Comparison of ENCODE assay signal across 22 cellular contexts in genomic region chr19:50580970-50581636, GRCh38. TPM values are rescaled to one million over a fixed set of nuclear protein-coding genes. Genes with fewer than 3 reads are reported as not detected.
"Had no signal": no experiment of that assay in that cellular context is flagged by ENCODE, and none has a peak within 500 bp of the region (broad histone marks: within the 10 kb centered on the region; RNA-seq: fewer than 3 reads in every experiment).

No MANE protein-coding gene starts in this region.

- H3K27ac ChIP-seq: ascending aorta, gastrocnemius medialis, lower lobe of right lung, neutrophil, transverse colon, VCaP had no signal

- H3K4me3 ChIP-seq: ascending aorta, gastrocnemius medialis, lower lobe of right lung, transverse colon had no signal

- H3K9me3 ChIP-seq: ascending aorta, gastrocnemius medialis, lower lobe of right lung, neutrophil, transverse colon had no signal

- FAIRE-seq: bronchial epithelial cell, colon, small intestine had no signal

- H3K36me3 ChIP-seq: ascending aorta, gastrocnemius medialis, lower lobe of right lung, neutrophil, transverse colon had no signal

- DNase-seq: activated CD4-positive, alpha-beta T cell treated with anti-CD3 and anti-CD28 coated beads for 48 hours; activated CD8-positive, alpha-beta memory T cell treated with anti-CD3 and anti-CD28 coated beads, Interleukin-2, amount 50 U/mL, for 48 hours; activated CD8-positive, alpha-beta T cell treated with anti-CD3 and anti-CD28 coated beads, Interleukin-2, amount 10 ng/mL, durations not matched to agents 7 days and 5 days; activated naive CD4-positive, alpha-beta T cell treated with Interleukin-2 at 50 U/mL for 16 hours; activated naive CD8-positive, alpha-beta T cell treated with anti-CD3 and anti-CD28 coated beads, Interleukin-2, amount 50 U/mL, for 24 hours; gastrocnemius medialis; lower lobe of right lung; naive thymus-derived CD4-positive, alpha-beta T cell; right cardiac atrium; small intestine; T-helper 9 cell; transverse colon had no signal

- H3K4me1 ChIP-seq: ascending aorta, gastrocnemius medialis, lower lobe of right lung, transverse colon had no signal

- H3K27me3 ChIP-seq: ascending aorta, gastrocnemius medialis had no signal

- ATAC-seq: activated CD8-positive, alpha-beta T cell treated with anti-CD3 and anti-CD28 coated beads, Interleukin-2, amount 10 ng/mL, durations not matched to agents 7 days and 5 days; activated naive CD8-positive, alpha-beta T cell treated with anti-CD3 and anti-CD28 coated beads, Interleukin-2, amount 50 U/mL, for 24 hours; gastrocnemius medialis; lower lobe of right lung; naive thymus-derived CD4-positive, alpha-beta T cell; right cardiac atrium; stimulated activated effector memory CD8-positive, alpha-beta T cell treated with anti-CD3 and anti-CD28 coated beads, Interleukin-12 subunit alpha, Interleukin-12 subunit beta, amount 100 ng/mL, for 72 hours had no signal

RNA-seq across cellular contexts. Expression of gene LRRC4B, which starts 12.9 kb away (rescaled TPM):
- total RNA-seq: activated CD8-positive, alpha-beta T cell treated with anti-CD3 and anti-CD28 coated beads, Interleukin-2, amount 10 ng/mL, durations not matched to agents 7 days and 5 days; bronchial epithelial cell; mononuclear cell; naive thymus-derived CD4-positive, alpha-beta T cell had no signal
- polyA plus RNA-seq: naive thymus-derived CD4-positive, alpha-beta T cell had no signal

RNA-seq across cellular contexts. Expression of gene SYT3, which starts 58.6 kb away (rescaled TPM):
- total RNA-seq: activated CD8-positive, alpha-beta T cell treated with anti-CD3 and anti-CD28 coated beads, Interleukin-2, amount 10 ng/mL, durations not matched to agents 7 days and 5 days; activated T-helper 1 cell treated with anti-CD3 and anti-CD28 coated beads, Interleukin-12 subunit alpha, Interleukin-12 subunit beta, Interleukin-2, Interleukin-4 antibody, amounts not matched to agents 30 ng/mL and 10 ng/mL and 1 ng/mL, durations not matched to agents 14 hours and 24 hours and 36 hours; bronchial epithelial cell; fibroblast of lung; mononuclear cell; subcutaneous adipose tissue had no signal
- polyA plus RNA-seq: fibroblast of lung had no signal
